10 cellular contexts compared by ENCODE assay signal in the genomic region with DNA sequence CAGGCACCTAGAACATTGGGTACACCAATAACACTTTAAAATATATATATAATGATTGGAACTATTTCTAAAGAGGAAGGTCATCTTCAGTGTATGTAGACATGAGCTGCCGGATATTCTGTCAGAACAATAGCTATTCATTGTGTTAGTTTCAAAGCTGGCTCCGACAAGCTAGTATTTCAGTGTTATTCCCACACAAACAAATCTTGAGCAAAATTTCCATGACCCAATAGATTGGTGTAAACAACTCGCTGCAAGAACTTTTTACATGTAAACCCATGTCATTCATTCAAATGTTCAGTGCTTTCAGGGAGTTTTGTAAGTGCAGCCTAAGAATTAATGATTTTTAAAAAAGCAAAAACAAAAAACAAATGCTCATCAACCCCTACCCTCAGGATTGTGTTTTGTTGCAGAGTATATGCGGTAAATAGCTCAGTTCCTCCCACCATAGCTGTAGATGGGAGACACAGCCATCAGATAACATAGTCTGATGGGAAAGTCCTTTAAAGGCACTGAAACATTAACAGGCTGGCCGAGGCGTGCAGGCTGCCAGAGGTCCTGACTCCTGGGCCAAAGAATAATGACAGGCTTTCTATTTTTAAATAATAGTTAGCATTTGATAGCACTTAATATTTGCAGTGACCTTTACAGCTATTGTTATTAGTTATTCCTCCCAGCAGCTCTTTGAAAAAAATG.
DNase-seq lines count a peak whose midpoint lies in the region; ATAC-seq and TF ChIP-seq lines count a peak whose summit lies in the region.
"Had no signal": no experiment of that assay in that cellular context is flagged by ENCODE, and none has a peak within 500 bp of the region (broad histone marks: within the 10 kb centered on the region; RNA-seq: fewer than 3 reads in every experiment).

No MANE protein-coding gene starts in this region.

- H3K9me3 ChIP-seq in RWPE2 (ENCODE audit: severe bottlenecking) (no peaks in the 10 kb centered on the region), esophagus (ENCODE audit: control insufficient read depth in 2 of 2, insufficient read depth in 1 of 2, low read depth in 1 of 2, low read length in 1 of 2) (no peaks in the 10 kb centered on the region), lower lobe of right lung (no peaks in the 10 kb centered on the region), stomach (no peaks in the 10 kb centered on the region)
- H3K9me3 ChIP-seq: ovary had no signal

- TF ChIP-seq CTCF in RWPE2 (IDR thresholded peaks at IDR 0.05; ENCODE audit: poor library complexity, severe bottlenecking) (no peak), lower lobe of right lung (IDR thresholded peaks at IDR 0.05) (no peak), stomach (IDR thresholded peaks at IDR 0.05) (no peak)

- H3K27ac ChIP-seq in RWPE2 (ENCODE audit: poor library complexity, severe bottlenecking) (peak overlapping the region; percentile 76), esophagus (ENCODE audit: low read depth in 2 of 2, low read length in 1 of 2) (peak overlapping the region; percentile 11 to 59), lower lobe of right lung (peak overlapping the region; percentile 65), stomach (peak overlapping the region in 4 of 5 donors; percentile 57 to 67 (median 66))

- no peak for TF ChIP-seq POLR2A in stomach (IDR thresholded peaks at IDR 0.05)

- no peak for TF ChIP-seq EP300 in stomach (IDR thresholded peaks at IDR 0.05)

- no peak overlapping the region for H3K4me3 ChIP-seq in RWPE2 (ENCODE audit: severe bottlenecking)
- H3K4me3 ChIP-seq in esophagus (ENCODE audit: low read depth in 1 of 2, low read length in 2 of 2): no peak overlapping the region
- H3K4me3 ChIP-seq in lower lobe of right lung: no peak overlapping the region
- H3K4me3 ChIP-seq in stomach: no peak overlapping the region
- H3K4me3 ChIP-seq: ovary had no signal

- intact Hi-C loops in lower lobe of right lung (cut with DNase I) (no loop called here), stomach (cut with DNase I; ENCODE audit: low total_unique reads) (no loop called here)

- DNase-seq in RWPE2 (ENCODE audit: low spot score) (no peak), lower lobe of right lung (no peak), stomach (no peak), HUDEP-2 (lab: John Stamatoyannopoulos, UW; ENCODE audit: unreplicated experiment in 76 of 76) (no peak), germinal center (ENCODE audit: low spot score) (no peak), NAMALWA (ENCODE audit: low spot score) (no peak), occipital lobe (lab: John Stamatoyannopoulos, UW) (no peak)
- DNase-seq: NCI-H510A had no signal

- H3K36me3 ChIP-seq in RWPE2 (ENCODE audit: low read depth) (no peaks in the 10 kb centered on the region), esophagus (ENCODE audit: control insufficient read depth in 2 of 2, insufficient read depth in 2 of 2, low read length in 1 of 2) (no peaks in the 10 kb centered on the region), lower lobe of right lung (no peaks in the 10 kb centered on the region), stomach (no peaks in the 10 kb centered on the region)
- H3K36me3 ChIP-seq: ovary had no signal

- H3K4me1 ChIP-seq in RWPE2 (ENCODE audit: insufficient read depth, poor library complexity, severe bottlenecking): peaks cover 20% of the 10 kb centered on the region
- H3K4me1 ChIP-seq in esophagus (ENCODE audit: control insufficient read depth in 2 of 2, insufficient read depth in 2 of 2, low read length in 1 of 2): no peaks in the 10 kb centered on the region
- peaks cover 15% of the 10 kb centered on the region for H3K4me1 ChIP-seq in lower lobe of right lung
- peaks cover 0 to 22% (median 12%) of the 10 kb centered on the region in 4 donors for H3K4me1 ChIP-seq in stomach

- peak; percentile 2; the same call in 2 of the 3 replicates for ATAC-seq in RWPE2 (ENCODE audit: low read depth)
- peak; percentile 7 to 25 for ATAC-seq in lower lobe of right lung

- WGBS in esophagus, 2 donors: 67 to 69% methylated on average over 6 of the region's 6 CpGs
- WGBS in stomach, 5 donors: 50 to 69% (median 62%) methylated on average over 6 of the region's 6 CpGs

- H3K27me3 ChIP-seq in RWPE2 (ENCODE audit: insufficient read depth, poor library complexity, severe bottlenecking) (no peaks in the 10 kb centered on the region), esophagus (ENCODE audit: control insufficient read depth in 1 of 2, insufficient read depth in 2 of 2, low read length in 2 of 2) (no peaks in the 10 kb centered on the region), lower lobe of right lung (ENCODE audit: low read depth) (no peaks in the 10 kb centered on the region), stomach (no peaks in the 10 kb centered on the region)
- H3K27me3 ChIP-seq: ovary had no signal
